Comparison of ENCODE assay signal across 17 cellular contexts in genomic region chrX:698246-698645, GRCh38.
DNase-seq lines count a peak whose midpoint lies in the region; TF ChIP-seq lines count a peak whose summit lies in the region.
"Had no signal": no experiment of that assay in that cellular context is flagged by ENCODE, and none has a peak within 500 bp of the region (broad histone marks: within the 10 kb centered on the region; RNA-seq: fewer than 3 reads in every experiment).

No MANE protein-coding gene starts in this region.

- no peak overlapping the region for H3K4me3 ChIP-seq in NB4 (ENCODE audit: low read depth, low read length)
- H3K4me3 ChIP-seq: BLaER1 treated with 17β-estradiol and CSF1 and Interleukin-3, amounts not matched to agents 10 nM and 100 nM; GM12878; GM23248; SJSA1 had no signal

- peaks cover 9% of the 10 kb centered on the region for H3K4me1 Mint-ChIP-seq in dendritic cell treated with granulocyte-macrophage colony-stimulating factor and Interleukin-4, amounts not matched to agents 40 ng/mL and 50 ng/mL, for 4 days (ENCODE audit: low read depth)
- no peaks in the 10 kb centered on the region for H3K4me1 Mint-ChIP-seq in type B pancreatic cell (ENCODE audit: unreplicated experiment)

- peaks cover 13% of the 10 kb centered on the region for H3K9me3 Mint-ChIP-seq in dendritic cell treated with granulocyte-macrophage colony-stimulating factor and Interleukin-4, amounts not matched to agents 40 ng/mL and 50 ng/mL, for 4 days
- peaks cover 7% of the 10 kb centered on the region for H3K9me3 Mint-ChIP-seq in type B pancreatic cell

- intact Hi-C loops in dendritic cell treated with granulocyte-macrophage colony-stimulating factor and Interleukin-4, amounts not matched to agents 40 ng/mL and 50 ng/mL, for 4 days (cut with micrococcal nuclease), result no loop called here
- intact Hi-C loops in cardiac septum (cut with DNase I), result no loop called here

- TF ChIP-seq POLR2A in NB4 (IDR thresholded peaks at IDR 0.05; ENCODE audit: extremely low read depth, insufficient read length), result no peak
- no peak for TF ChIP-seq POLR2A in erythroblast (IDR thresholded peaks at IDR 0.05; ENCODE audit: low read length)

- H3K27ac Mint-ChIP-seq in dendritic cell treated with granulocyte-macrophage colony-stimulating factor and Interleukin-4, amounts not matched to agents 40 ng/mL and 50 ng/mL, for 4 days, result no peak overlapping the region
- peak overlapping the region; percentile 36 for H3K27ac Mint-ChIP-seq in type B pancreatic cell
- H3K27ac Mint-ChIP-seq: T-cell had no signal

- TF ChIP-seq CTCF in NB4 (IDR thresholded peaks at IDR 0.05; ENCODE audit: low read depth, low read length) (no peak), type B pancreatic cell (conservative IDR thresholded peaks at IDR 0.05) (no peak)

- DNase-seq in SKM-1 treated with dmso at 0.1 percent for 144 hours (lab: John Stamatoyannopoulos, UW; ENCODE audit: unreplicated experiment) (peak; percentile 20), SKM-1 (lab: John Stamatoyannopoulos, UW; ENCODE audit: unreplicated experiment) (no peak), NB4 (ENCODE audit: low read depth) (peak; percentile 62), type B pancreatic cell (ENCODE audit: extremely low spot score, unreplicated experiment) (no peak), cortex of kidney (lab: John Stamatoyannopoulos, UW) (no peak), erythroblast (lab: John Stamatoyannopoulos, UW) (no peak), cardiac septum (ENCODE audit: low spot score) (no peak)
- DNase-seq: GM23248, KG1, NCI-H1417 treated with DMSO at 0.1 percent for 48 hours, NCI-H2029 treated with DMSO at 0.1 percent for 48 hours, NCI-H510A treated with DMSO at 0.1 percent for 48 hours, T-cell had no signal

- H3K4me3 Mint-ChIP-seq in dendritic cell treated with granulocyte-macrophage colony-stimulating factor and Interleukin-4, amounts not matched to agents 40 ng/mL and 50 ng/mL, for 4 days, result peak overlapping the region; percentile 15
- H3K4me3 Mint-ChIP-seq in type B pancreatic cell, result no peak overlapping the region
- H3K4me3 Mint-ChIP-seq: T-cell had no signal

- no peaks in the 10 kb centered on the region for H3K36me3 Mint-ChIP-seq in dendritic cell treated with granulocyte-macrophage colony-stimulating factor and Interleukin-4, amounts not matched to agents 40 ng/mL and 50 ng/mL, for 4 days (ENCODE audit: low read depth)
- no peaks in the 10 kb centered on the region for H3K36me3 Mint-ChIP-seq in type B pancreatic cell
- H3K36me3 Mint-ChIP-seq: T-cell had no signal

- H3K27me3 Mint-ChIP-seq in dendritic cell treated with granulocyte-macrophage colony-stimulating factor and Interleukin-4, amounts not matched to agents 40 ng/mL and 50 ng/mL, for 4 days, result peaks cover 2% of the 10 kb centered on the region
- peaks cover 5% of the 10 kb centered on the region for H3K27me3 Mint-ChIP-seq in type B pancreatic cell

Comparison
In these comparisons a context has a peak if more than half of its experiments do, and no peak if none do; other contexts are left out.
1. DNase-seq: peak in SKM-1 treated with dmso at 0.1 percent for 144 hours (single experiment) and NB4 (single experiment); none in SKM-1 (single experiment), type B pancreatic cell (single experiment), cortex of kidney (single experiment), erythroblast (0 of 2) and cardiac septum (single experiment).